In the genomic region with DNA sequence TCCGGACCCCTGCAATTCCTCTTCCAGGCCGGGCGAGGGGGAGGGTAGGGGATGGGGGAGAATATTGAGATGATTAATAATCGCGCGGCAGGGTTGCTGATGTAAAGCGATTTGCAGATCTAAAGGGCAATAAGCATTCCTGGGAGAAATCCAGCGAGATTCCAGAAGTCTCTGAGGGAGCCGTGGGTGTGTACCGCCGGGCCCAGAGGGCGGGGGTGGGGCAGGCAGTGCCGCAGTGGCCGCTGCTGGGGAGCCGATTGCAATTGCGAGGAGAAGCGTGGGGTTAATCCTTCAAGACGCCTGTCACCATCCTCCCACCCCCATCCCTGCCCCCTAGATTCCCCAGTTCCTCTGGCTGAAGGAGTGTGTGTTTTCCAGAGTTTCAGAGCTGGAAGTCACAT, we compare ENCODE assay signal across 8 cellular contexts. TPM values are rescaled to one million over a fixed set of nuclear protein-coding genes. Genes with fewer than 3 reads are reported as not detected.
A peak's percentile ranks its signal among the peaks of the same experiment; 100 is the strongest.
DNase-seq lines count a peak whose midpoint lies in the region; ATAC-seq and TF ChIP-seq lines count a peak whose summit lies in the region.

No MANE protein-coding gene starts in this region.

- intact Hi-C loops in dorsolateral prefrontal cortex (cut with DNase I) (loop anchor here (2.0 to 5.0 kb wide), 4 partner anchors 16 to 118 kb away; a partner anchor contains a TSS), right lobe of liver (cut with DNase I) (loop anchor here in 1 of 2 donors (5.0 kb wide), 1 partner anchor 163 kb away; no protein-coding TSS in a partner anchor)

- no peaks in the 10 kb centered on the region for H3K9me3 Mint-ChIP-seq in stimulated activated naive CD8-positive, alpha-beta T cell treated with anti-CD3 and anti-CD28 coated beads, Interleukin-15, amount 100 ng/mL, for 72 hours

- H3K27me3 ChIP-seq in dorsolateral prefrontal cortex (no peaks in the 10 kb centered on the region), right lobe of liver (no peaks in the 10 kb centered on the region)

- peak overlapping the region; percentile 91 to 98 for H3K4me3 Mint-ChIP-seq in stimulated activated naive CD8-positive, alpha-beta T cell treated with anti-CD3 and anti-CD28 coated beads, Interleukin-15, amount 100 ng/mL, for 72 hours

- H3K27me3 Mint-ChIP-seq in stimulated activated naive CD8-positive, alpha-beta T cell treated with anti-CD3 and anti-CD28 coated beads, Interleukin-15, amount 100 ng/mL, for 72 hours: peaks cover 3% of the 10 kb centered on the region

- ATAC-seq in right lobe of liver: peak; percentile 38 to 51 (median 42)
- ATAC-seq in stimulated activated naive CD8-positive, alpha-beta T cell treated with anti-CD3 and anti-CD28 coated beads, Interleukin-15, amount 100 ng/mL, for 72 hours: no peak
- no peak for ATAC-seq in HG03520 (IDR thresholded peaks at IDR 0.05; ENCODE audit: unreplicated experiment)
- no peak for ATAC-seq in HG02884 (IDR thresholded peaks at IDR 0.05; ENCODE audit: unreplicated experiment)

- under 1% methylated on average over 11 of the region's 18 CpGs for WGBS in right lobe of liver (ENCODE audit: insufficient coverage, low coverage, low lambda C conversion rate, missing lambda C conversion rate)

- H3K27ac Mint-ChIP-seq in stimulated activated naive CD8-positive, alpha-beta T cell treated with anti-CD3 and anti-CD28 coated beads, Interleukin-15, amount 100 ng/mL, for 72 hours: no peak overlapping the region

- H3K4me1 Mint-ChIP-seq in stimulated activated naive CD8-positive, alpha-beta T cell treated with anti-CD3 and anti-CD28 coated beads, Interleukin-15, amount 100 ng/mL, for 72 hours: peaks cover 23% of the 10 kb centered on the region

- peaks cover 0 to 26% (median 6%) of the 10 kb centered on the region in 4 donors for H3K4me1 ChIP-seq in right lobe of liver

- H3K27ac ChIP-seq in dorsolateral prefrontal cortex (peak overlapping the region; percentile 57 to 99 (median 93)), right lobe of liver (peak overlapping the region; percentile 88 to 99 (median 90))

- TF ChIP-seq POLR2A in right lobe of liver (IDR thresholded peaks at IDR 0.05): no peak

- H3K4me3 ChIP-seq in dorsolateral prefrontal cortex: peak overlapping the region; percentile 57 to 94 (median 77)
- peak overlapping the region; percentile 58 to 60 (median 58) for H3K4me3 ChIP-seq in right lobe of liver

- no peaks in the 10 kb centered on the region for H3K9me3 ChIP-seq in right lobe of liver

- no peaks in the 10 kb centered on the region for H3K36me3 ChIP-seq in right lobe of liver

- DNase-seq in NOMO-1 treated with DMSO at 0.1 percent for 48 hours (lab: John Stamatoyannopoulos, UW; ENCODE audit: unreplicated experiment) (peak; percentile 27), NOMO-1 (lab: John Stamatoyannopoulos, UW; ENCODE audit: unreplicated experiment in 2 of 2) (no peak), RKO (ENCODE audit: low spot score) (peak; percentile 90), dorsolateral prefrontal cortex (peak in 2 of 10 donors; percentile 75 to 76), right lobe of liver (peak; percentile 66 to 79 (median 77))
- DNase-seq in stimulated activated naive CD8-positive, alpha-beta T cell treated with anti-CD3 and anti-CD28 coated beads, Interleukin-15, amount 100 ng/mL, for 72 hours: no peak

- TF ChIP-seq CTCF in dorsolateral prefrontal cortex (IDR thresholded peaks at IDR 0.05 in 54 of 56, conservative IDR thresholded peaks at IDR 0.05 in 2 of 56; ENCODE audit: low read depth in 1 of 56, partially characterized antibody in 56 of 56): peak in 3 of 56 donors; percentile 3 to 8 (median 8)
- TF ChIP-seq CTCF in right lobe of liver (IDR thresholded peaks at IDR 0.05): no peak

RNA-seq across cellular contexts. Expression of a gene that starts 16.4 kb away (rescaled TPM):
- total RNA-seq in dorsolateral prefrontal cortex (100 to 1,000 TPM in 38 of 120 experiments, 10 to 100 TPM in 81, 1 to 10 TPM in 1; 7.4 to 738 (median 68.8) TPM), right lobe of liver (100 to 1,000 TPM in 1 of 6 experiments, 10 to 100 TPM in 4, 1 to 10 TPM in 1; 9.9 to 151 (median 49.5) TPM)

Comparison
In these comparisons a context has a peak if more than half of its experiments do, and no peak if none do; other contexts are left out.
1. DNase-seq: peak in NOMO-1 treated with DMSO at 0.1 percent for 48 hours (single experiment), RKO (single experiment) and right lobe of liver (3 of 3); none in NOMO-1 (0 of 2) and stimulated activated naive CD8-positive, alpha-beta T cell treated with anti-CD3 and anti-CD28 coated beads, Interleukin-15, amount 100 ng/mL, for 72 hours (0 of 2).
2. ATAC-seq: peak in right lobe of liver (4 of 4); none in stimulated activated naive CD8-positive, alpha-beta T cell treated with anti-CD3 and anti-CD28 coated beads, Interleukin-15, amount 100 ng/mL, for 72 hours (single experiment), HG03520 (single experiment) and HG02884 (single experiment).